In genomic region chr2:103144837-103145236, GRCh38 we compare ENCODE assay signal across 10 cellular contexts.
"Had no signal": no experiment of that assay in that cellular context is flagged by ENCODE, and none has a peak within 500 bp of the region (broad histone marks: within the 10 kb centered on the region; RNA-seq: fewer than 3 reads in every experiment).

No MANE protein-coding gene starts in this region.

- H2AFZ ChIP-seq: GM23248 had no signal

- H3K4me3 ChIP-seq: GM23248, HAP-1, K562 had no signal

- DNase-seq: GM23248, GOT3, H7, HFFc6, IMR-90, KG1 had no signal

- H3K9me3 ChIP-seq: HAP-1 had no signal

- H3K4me1 ChIP-seq: HAP-1 had no signal

- H3K9ac ChIP-seq: GM23248 had no signal

- ATAC-seq: HCT116, K562 had no signal

- H3K27ac ChIP-seq: GM23248, HL-60 had no signal

- H3K36me3 ChIP-seq: HAP-1 had no signal
